In genomic region chr17:56592487-56593072, GRCh38 we compare ENCODE assay signal across 8 cellular contexts. TPM values are rescaled to one million over a fixed set of nuclear protein-coding genes. Genes with fewer than 3 reads are reported as not detected.
DNase-seq lines count a peak whose midpoint lies in the region; ATAC-seq and TF ChIP-seq lines count a peak whose summit lies in the region.

No MANE protein-coding gene starts in this region.

- peak; percentile 66 to 71 for ATAC-seq in activated CD4-positive, CD25-positive, alpha-beta regulatory T cell treated with anti-CD3 and anti-CD28 coated beads, Interleukin-2, amount 50 U/mL, for 24 hours
- peak; percentile 85 for ATAC-seq in left lung
- ATAC-seq in GM18517 (IDR thresholded peaks at IDR 0.05; ENCODE audit: unreplicated experiment) = no peak

- H3K27me3 ChIP-seq in left lung = peaks cover 26 to 90% of the 10 kb centered on the region in 2 donors

- intact Hi-C loops in left lung (cut with DNase I) = loop anchor here in 1 of 2 donors (5.0 to 10.0 kb wide), 2 partner anchors 120 to 192 kb away; no protein-coding TSS in a partner anchor

- H3K4me3 ChIP-seq in choroid plexus epithelial cell (ENCODE audit: low read depth, low read length) = peak overlapping the region; percentile 47
- peak overlapping the region; percentile 31 to 47 for H3K4me3 ChIP-seq in left lung

- H3K27me3 Mint-ChIP-seq in HFFc6 (ENCODE audit: insufficient read depth) = peaks cover 18% of the 10 kb centered on the region

- peak overlapping the region; percentile 89 for H3K4me3 Mint-ChIP-seq in HFFc6

- peak; percentile 98 for TF ChIP-seq CTCF in HFFc6 (IDR thresholded peaks at IDR 0.05)
- TF ChIP-seq CTCF in choroid plexus epithelial cell (conservative IDR thresholded peaks at IDR 0.05; ENCODE audit: low read depth, low read length) = peak; percentile 55
- peak; percentile 95 to 98 for TF ChIP-seq CTCF in left lung (IDR thresholded peaks at IDR 0.05)

- peak overlapping the region; percentile 53 for H3K27ac Mint-ChIP-seq in HFFc6

- H3K9me3 Mint-ChIP-seq in HFFc6 = no peaks in the 10 kb centered on the region

- peaks cover 10 to 48% of the 10 kb centered on the region in 2 donors for H3K4me1 ChIP-seq in left lung

- H3K4me1 Mint-ChIP-seq in HFFc6 (ENCODE audit: low read depth) = peaks cover 21% of the 10 kb centered on the region

- no peaks in the 10 kb centered on the region for H3K36me3 ChIP-seq in left lung

- DNase-seq in GDM1 (lab: John Stamatoyannopoulos, UW) (peak; percentile 85), HFFc6 (peak; percentile 45), NCI-H1930 (lab: John Stamatoyannopoulos, UW) (peak; percentile 16 to 57), choroid plexus epithelial cell (ENCODE audit: low read depth) (peak; percentile 28), left lung (peak; percentile 45 to 92)
- DNase-seq in stimulated activated CD4-positive, alpha-beta T cell treated with anti-CD3 and anti-CD28 coated beads, Interleukin-2, amount 100 ng/mL, for 24 hours = peak; percentile 74 to 76

- H3K9me3 ChIP-seq in left lung = no peaks in the 10 kb centered on the region

- H3K36me3 Mint-ChIP-seq in HFFc6 (ENCODE audit: low read depth) = no peaks in the 10 kb centered on the region

- peak overlapping the region in 1 of 2 donors; percentile 39 for H3K27ac ChIP-seq in left lung

RNA-seq across cellular contexts. Expression of gene NOG, which starts 0.9 kb away (rescaled TPM):
- 10 to 100 TPM; 18.3 to 21.2 (median 19.4) TPM for total RNA-seq in HFFc6 (2021; fragmentation: NEBNext Ultra II Directional; extraction: Animal tissue kit (Norgen Biotek cat#: 25700))
- 1 to 10 TPM in 1 of 2 donors, under 1 TPM in 1; 0.55 to 2.2 TPM for total RNA-seq in left lung

Comparison
In these comparisons a context has a peak if more than half of its experiments do, and no peak if none do; other contexts are left out.
1. DNase-seq: peak in every context shown above with its lines; median percentile 85 in GDM1; 75 in stimulated activated CD4-positive, alpha-beta T cell treated with anti-CD3 and anti-CD28 coated beads, Interleukin-2, amount 100 ng/mL, for 24 hours; 68 in left lung; 45 in HFFc6; 36 in NCI-H1930; 28 in choroid plexus epithelial cell.
2. RNA of gene NOG, which starts 0.9 kb away (total RNA-seq): 18.3 to 21.2 TPM in HFFc6; 0.55 to 2.2 TPM in left lung; every median in the first group is over 4 times any median in the second.
3. Peak in every context shown above with its lines, with median percentiles within 50 percentile points of each other: CTCF ChIP-seq.